ENCODE assay signal across 8 cellular contexts in the genomic region with DNA sequence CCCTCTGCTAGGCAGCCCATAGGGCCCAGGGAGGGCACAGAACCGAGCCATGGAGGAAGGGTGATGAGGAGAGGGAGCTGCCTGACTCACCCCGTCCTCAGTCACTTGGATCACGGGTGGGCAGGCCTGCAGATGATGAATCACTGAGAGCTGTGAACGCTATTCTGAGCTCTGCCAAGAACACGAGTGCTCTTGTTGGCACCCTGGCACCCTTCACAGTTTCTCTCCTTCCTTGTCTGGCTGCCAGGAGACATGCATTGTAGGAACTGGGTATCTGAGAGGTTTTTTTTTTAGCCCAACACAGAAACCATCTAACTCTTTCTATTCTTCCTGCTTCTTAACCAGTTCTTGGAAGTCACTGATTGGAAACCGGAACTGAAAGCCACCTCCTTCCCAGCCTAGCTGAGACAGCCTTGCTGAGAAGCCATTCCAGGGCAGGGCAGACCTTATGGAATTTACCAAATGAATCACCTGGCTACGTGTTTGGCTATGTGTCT.
A peak's percentile ranks its signal among the peaks of the same experiment; 100 is the strongest.
DNase-seq lines count a peak whose midpoint lies in the region; FAIRE-seq and TF ChIP-seq lines count a peak whose summit lies in the region.

No MANE protein-coding gene starts in this region.

- H3K9me3 Mint-ChIP-seq in endothelial cell (ENCODE audit: unreplicated experiment), result no peaks in the 10 kb centered on the region

- DNase-seq in HK-2 (ENCODE audit: unreplicated experiment) (peak; percentile 71), amniotic epithelial cell (ENCODE audit: low read depth) (peak; percentile 67), hepatic stellate cell (ENCODE audit: low spot score) (peak; percentile 63), small intestine (peak; percentile 91), NCI-H2227 (lab: John Stamatoyannopoulos, UW; ENCODE audit: unreplicated experiment) (no peak), endothelial cell (ENCODE audit: low spot score) (no peak), A673 (ENCODE audit: low spot score) (no peak)

- no peaks in the 10 kb centered on the region; the same call in 1 of the 2 replicates for H3K36me3 ChIP-seq in ACC112 (ENCODE audit: insufficient read depth, low read length)
- H3K36me3 ChIP-seq in small intestine (ENCODE audit: control insufficient read depth in 2 of 2, insufficient read depth in 2 of 2, low read length in 2 of 2), result no peaks in the 10 kb centered on the region
- no peaks in the 10 kb centered on the region for H3K36me3 ChIP-seq in A673 (ENCODE audit: insufficient read depth, low read length, poor library complexity, severe bottlenecking)

- H3K27me3 ChIP-seq in ACC112 (ENCODE audit: insufficient read depth, low read length) (no peaks in the 10 kb centered on the region), small intestine (ENCODE audit: control insufficient read depth in 2 of 2, insufficient read depth in 2 of 2, low read length in 2 of 2) (no peaks in the 10 kb centered on the region), A673 (replicated peaks; ENCODE audit: insufficient read depth, low read depth, low read length, poor library complexity) (no peaks in the 10 kb centered on the region)

- H3K4me1 ChIP-seq in ACC112 (ENCODE audit: control insufficient read depth, insufficient read depth, low read length, unreplicated experiment) (peaks cover 24% of the 10 kb centered on the region), small intestine (ENCODE audit: control insufficient read depth in 2 of 2, insufficient read depth in 1 of 2, low read depth in 1 of 2, low read length in 1 of 2) (peaks cover 3 to 5% of the 10 kb centered on the region in 2 donors), A673 (ENCODE audit: insufficient read depth, low read length, poor library complexity, severe bottlenecking) (no peaks in the 10 kb centered on the region)

- peaks cover 4% of the 10 kb centered on the region for H3K36me3 Mint-ChIP-seq in endothelial cell (ENCODE audit: low read depth, unreplicated experiment)

- intact Hi-C loops in A673 (cut with micrococcal nuclease; ENCODE audit: unreplicated experiment), result no loop called here

- no peaks in the 10 kb centered on the region for H3K79me2 ChIP-seq in ACC112 (ENCODE audit: control insufficient read depth, insufficient read depth, low read length, unreplicated experiment)

- CTCF ChIA-PET in A673 (lab: Charles Lee), result no interaction called here

- H3K27me3 Mint-ChIP-seq in endothelial cell (ENCODE audit: unreplicated experiment), result peaks cover 4% of the 10 kb centered on the region

- H3K27ac ChIP-seq in ACC112 (ENCODE audit: low read depth, low read length), result peak overlapping the region; percentile 77
- peak overlapping the region; percentile 62 to 88 for H3K27ac ChIP-seq in small intestine (ENCODE audit: low read depth in 1 of 2, low read length in 1 of 2)
- H3K27ac ChIP-seq in A673 (ENCODE audit: low read depth, low read length, poor library complexity, severe bottlenecking), result no peak overlapping the region

- POLR2A ChIA-PET in A673 (lab: Charles Lee; ENCODE audit: low non-redundant PET), result no interaction called here

- FAIRE-seq in small intestine (lab: Jason Lieb, UNC), result no peak

- H3K9me3 ChIP-seq in small intestine (ENCODE audit: control insufficient read depth, low read depth), result no peaks in the 10 kb centered on the region
- H3K9me3 ChIP-seq in A673 (ENCODE audit: low read depth, low read length, poor library complexity, severe bottlenecking), result peaks cover 5% of the 10 kb centered on the region

- TF ChIP-seq CTCF in endothelial cell (IDR thresholded peaks at IDR 0.05; ENCODE audit: unreplicated experiment) (no peak), A673 (conservative IDR thresholded peaks at IDR 0.05; ENCODE audit: low read depth, low read length) (no peak)

- peak overlapping the region; percentile 53 for H2AFZ ChIP-seq in ACC112 (ENCODE audit: low read length, unreplicated experiment)

- H3K4me3 ChIP-seq in ACC112 (ENCODE audit: low read depth, low read length) (peak overlapping the region; percentile 59), small intestine (ENCODE audit: low read depth in 1 of 2, low read length in 2 of 2) (no peak overlapping the region), A673 (ENCODE audit: low read depth, low read length, poor library complexity, severe bottlenecking) (no peak overlapping the region)

- no TSS peak for BruUV-seq in A673 (replicated peaks; lab: Mats Ljungman, UMichigan)

- no peaks in the 10 kb centered on the region for H3K4me1 Mint-ChIP-seq in endothelial cell (ENCODE audit: unreplicated experiment)

- no peak overlapping the region for H3K4me3 Mint-ChIP-seq in endothelial cell (ENCODE audit: unreplicated experiment)

- WGBS in small intestine, 3 donors, result 10 to 20% (median 15%) methylated on average over 7 of the region's 7 CpGs

- no peak overlapping the region for H3K27ac Mint-ChIP-seq in endothelial cell (ENCODE audit: unreplicated experiment)

Comparison
In these comparisons a context has a peak if more than half of its experiments do, and no peak if none do; other contexts are left out.
1. DNase-seq: peak in HK-2 (single experiment), amniotic epithelial cell (single experiment), hepatic stellate cell (single experiment) and small intestine (single experiment); none in NCI-H2227 (single experiment), endothelial cell (single experiment) and A673 (single experiment).